8 cellular contexts compared by ENCODE assay signal in genomic region chr16:23803591-23804123, GRCh38. TPM values are rescaled to one million over a fixed set of nuclear protein-coding genes. Genes with fewer than 3 reads are reported as not detected.
A peak's percentile ranks its signal among the peaks of the same experiment; 100 is the strongest.
DNase-seq lines count a peak whose midpoint lies in the region; ATAC-seq and TF ChIP-seq lines count a peak whose summit lies in the region.

No MANE protein-coding gene starts in this region.

- intact Hi-C loops in left ventricle myocardium superior (cut with micrococcal nuclease): loop anchor here (10.0 kb wide), 1 partner anchor 231 kb away; no protein-coding TSS in a partner anchor

- ATAC-seq in HG03521 (IDR thresholded peaks at IDR 0.05; ENCODE audit: unreplicated experiment) (peak; percentile 82), SK-N-SH treated with all-trans-retinoic acid at 6 μM for 48 hours (peak; percentile 91), left ventricle myocardium superior (peak; percentile 37), GM18511 (IDR thresholded peaks at IDR 0.05; ENCODE audit: unreplicated experiment) (no peak)

- peak; percentile 1 for DNase-seq in NCI-H2107 treated with DMSO at 0.1 percent for 48 hours (lab: John Stamatoyannopoulos, UW; ENCODE audit: unreplicated experiment)
- no peak for DNase-seq in NCI-H2107 (lab: John Stamatoyannopoulos, UW)
- peak; percentile 69 for DNase-seq in activated naive CD4-positive, alpha-beta T cell treated with anti-CD3 and anti-CD28 coated beads, Interleukin-2, amount 50 U/mL, for 16 hours
- peak; percentile 44 for DNase-seq in left ventricle myocardium superior
- peak; percentile 45 to 66 for DNase-seq in stimulated activated CD4-positive, alpha-beta T cell treated with anti-CD3 and anti-CD28 coated beads, Interleukin-12 subunit alpha, Interleukin-12 subunit beta, amount 100 ng/mL, for 24 hours (ENCODE audit: low read depth in 2 of 2)

TF ChIP-seq in SK-N-SH treated with all-trans-retinoic acid at 6 μM for 48 hours, 23 proteins besides CTCF, POLR2A, EP300 and RAD21:
- no peak for TF ChIP-seq PATZ1 (CRISPR knock-in tag; IDR thresholded peaks at IDR 0.05; ENCODE audit: borderline replicate concordance)
- no peak for TF ChIP-seq ZNF8 (CRISPR knock-in tag; IDR thresholded peaks at IDR 0.05)
- TF ChIP-seq CREB5 (CRISPR knock-in tag; IDR thresholded peaks at IDR 0.05; ENCODE audit: low read depth): no peak
- no peak for TF ChIP-seq ESRRG (CRISPR knock-in tag; IDR thresholded peaks at IDR 0.05)
- TF ChIP-seq ZFP30 (CRISPR knock-in tag; IDR thresholded peaks at IDR 0.05): no peak
- TF ChIP-seq CSDC2 (CRISPR knock-in tag; IDR thresholded peaks at IDR 0.05): no peak
- no peak for TF ChIP-seq CSRNP3 (CRISPR knock-in tag; IDR thresholded peaks at IDR 0.05)
TF ChIP-seq in SK-N-SH treated with all-trans-retinoic acid at 6 μM for 48 hours: peak in this region for 0.

RNA-seq across cellular contexts. Expression of gene PRKCB, which starts 32.1 kb away (rescaled TPM):
- total RNA-seq in left ventricle myocardium superior: 2.5 TPM

RNA-seq across cellular contexts. Expression of gene CHP2, which starts 48.8 kb away (rescaled TPM):
- total RNA-seq in left ventricle myocardium superior: not detected
